In the genomic region with DNA sequence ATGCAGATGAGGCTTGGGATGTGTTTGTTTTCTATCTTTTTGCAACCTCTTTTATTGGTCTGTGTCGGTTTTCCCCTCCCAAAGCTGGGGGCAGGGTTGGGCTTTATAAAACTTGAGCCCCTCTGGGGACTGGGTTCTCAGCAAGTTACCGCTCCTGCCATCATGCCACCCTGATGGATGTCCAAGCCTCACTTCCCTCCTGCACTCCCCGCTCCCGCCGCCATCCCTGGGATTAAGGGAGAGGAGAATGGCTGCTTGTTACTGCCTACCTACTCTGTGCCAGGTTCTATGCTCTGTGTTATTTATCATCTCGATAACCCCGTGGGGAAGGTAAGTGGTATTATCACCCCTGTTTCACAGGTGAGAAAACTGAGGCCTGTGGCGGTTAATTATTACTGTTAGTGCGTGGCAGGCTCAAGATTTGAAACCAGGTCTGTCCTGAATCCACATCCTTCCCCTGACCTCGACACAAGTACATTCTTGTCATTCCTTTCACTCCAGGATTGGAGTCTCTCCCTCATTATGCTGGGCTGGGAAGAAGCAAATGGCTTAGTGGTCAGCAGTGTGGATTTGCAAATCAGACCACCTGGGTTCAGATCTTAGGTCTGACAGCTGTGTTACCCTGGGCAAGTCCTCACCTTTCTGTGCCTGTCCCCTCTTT, we compare ENCODE assay signal across 13 cellular contexts. TPM values are rescaled to one million over a fixed set of nuclear protein-coding genes. Genes with fewer than 3 reads are reported as not detected.
DNase-seq lines count a peak whose midpoint lies in the region; ATAC-seq and TF ChIP-seq lines count a peak whose summit lies in the region.
"Had no signal": no experiment of that assay in that cellular context is flagged by ENCODE, and none has a peak within 500 bp of the region (broad histone marks: within the 10 kb centered on the region; RNA-seq: fewer than 3 reads in every experiment).

No MANE protein-coding gene starts in this region.

- H3K4me1 ChIP-seq in adrenal gland (replicated peaks in 1 of 2) (peaks cover 38 to 46% of the 10 kb centered on the region in 2 donors), iPS-15b (ENCODE audit: control insufficient read depth, insufficient read depth, low read length) (peaks cover 9% of the 10 kb centered on the region), spleen (peaks cover 29 to 55% (median 46%) of the 10 kb centered on the region in 6 donors), neuronal stem cell (ENCODE audit: control insufficient read depth in 2 of 2, insufficient read depth in 1 of 2, low read depth in 1 of 2, low read length in 2 of 2) (peaks cover 19 to 27% of the 10 kb centered on the region in 2 donors)

- H3K23ac ChIP-seq in neuronal stem cell (ENCODE audit: low read depth, low read length, poor library complexity): no peak overlapping the region

- no peak overlapping the region for H3K4me3 Mint-ChIP-seq in activated CD4-positive, alpha-beta memory T cell treated with anti-CD3 and anti-CD28 coated beads for 36 hours
- no peak overlapping the region for H3K4me3 Mint-ChIP-seq in activated CD4-positive, alpha-beta memory T cell treated with anti-CD3 and anti-CD28 coated beads, Interleukin-2, amount 10 ng/mL, durations not matched to agents 7 days and 5 days
- H3K4me3 Mint-ChIP-seq: activated CD4-positive, alpha-beta T cell treated with anti-CD3 and anti-CD28 coated beads for 36 hours had no signal

- TF ChIP-seq CTCF in adrenal gland (IDR thresholded peaks at IDR 0.05): no peak
- no peak for TF ChIP-seq CTCF in spleen (IDR thresholded peaks at IDR 0.05 in 8 of 11, conservative IDR thresholded peaks at IDR 0.05 in 3 of 11)

- no peak overlapping the region for H2BK12ac ChIP-seq in neuronal stem cell (ENCODE audit: low read length)

- H3K4me3 ChIP-seq in adrenal gland (no peak overlapping the region), iPS-15b (ENCODE audit: low read depth, low read length) (peak overlapping the region; percentile 3), spleen (peak overlapping the region in 1 of 8 donors; percentile 2), neuronal stem cell (ENCODE audit: low read length in 2 of 2) (no peak overlapping the region)

- no peak overlapping the region for H2BK5ac ChIP-seq in neuronal stem cell (ENCODE audit: low read length)

- no peak overlapping the region for H3K9ac ChIP-seq in iPS-15b (ENCODE audit: low read depth, low read length)
- H3K9ac ChIP-seq in neuronal stem cell (ENCODE audit: low read depth, low read length, poor library complexity): no peak overlapping the region

- no peak overlapping the region for H3K4me2 ChIP-seq in neuronal stem cell (ENCODE audit: insufficient read depth, low read length, poor library complexity, severe bottlenecking)

- peak overlapping the region in 4 of 5 donors; percentile 12 to 74 (median 58) for H3K27ac ChIP-seq in adrenal gland
- peak overlapping the region in 5 of 8 donors; percentile 18 to 97 (median 31) for H3K27ac ChIP-seq in spleen
- no peak overlapping the region for H3K27ac ChIP-seq in neuronal stem cell (replicated peaks; ENCODE audit: low read length)

- intact Hi-C loops in activated CD4-positive, alpha-beta memory T cell treated with anti-CD3 and anti-CD28 coated beads for 36 hours (cut with micrococcal nuclease): no loop called here
- intact Hi-C loops in adrenal gland (cut with DNase I): loop anchor here in 1 of 2 donors (10.0 kb wide), 2 partner anchors 187 to 327 kb away; no protein-coding TSS in a partner anchor
- intact Hi-C loops in spleen (cut with DNase I; ENCODE audit: low total_unique reads): loop anchor here (10.0 kb wide), 1 partner anchor 327 kb away; no protein-coding TSS in a partner anchor

- no peaks in the 10 kb centered on the region for H3K9me3 ChIP-seq in adrenal gland (replicated peaks in 1 of 3)
- no peaks in the 10 kb centered on the region for H3K9me3 ChIP-seq in iPS-15b (ENCODE audit: control insufficient read depth, insufficient read depth, low read length)
- no peaks in the 10 kb centered on the region for H3K9me3 ChIP-seq in spleen
- no peaks in the 10 kb centered on the region for H3K9me3 ChIP-seq in neuronal stem cell (replicated peaks in 1 of 2; ENCODE audit: control insufficient read depth in 2 of 2, insufficient read depth in 1 of 2, low read depth in 1 of 2, low read length in 2 of 2)

- no peak for ATAC-seq in left lobe of liver
- ATAC-seq: activated CD4-positive, alpha-beta T cell treated with anti-CD3 and anti-CD28 coated beads for 36 hours; HCT116 had no signal

- H2BK15ac ChIP-seq in neuronal stem cell (ENCODE audit: low read length): no peak overlapping the region

- no peak overlapping the region for H2BK120ac ChIP-seq in neuronal stem cell (ENCODE audit: low read depth, low read length)

- no peak overlapping the region for H3K4ac ChIP-seq in neuronal stem cell (ENCODE audit: low read length)

- H4K91ac ChIP-seq in neuronal stem cell (ENCODE audit: low read depth, low read length, poor library complexity): no peak overlapping the region

- H3K27me3 ChIP-seq in adrenal gland (no peaks in the 10 kb centered on the region), iPS-15b (ENCODE audit: control insufficient read depth, insufficient read depth, low read length) (no peaks in the 10 kb centered on the region), spleen (replicated peaks in 1 of 7) (no peaks in the 10 kb centered on the region), neuronal stem cell (ENCODE audit: control insufficient read depth in 3 of 3, insufficient read depth in 3 of 3, low read depth in 1 of 3, low read length in 3 of 3) (no peaks in the 10 kb centered on the region)

- CTCF ChIA-PET in activated CD4-positive, alpha-beta memory T cell treated with anti-CD3 and anti-CD28 coated beads for 36 hours (lab: Charles Lee): no interaction called here
- CTCF ChIA-PET in activated CD4-positive, alpha-beta memory T cell treated with anti-CD3 and anti-CD28 coated beads, Interleukin-2, amount 10 ng/mL, durations not matched to agents 7 days and 5 days (lab: Charles Lee): no interaction called here

- H2AFZ ChIP-seq in neuronal stem cell (ENCODE audit: low read length): no peak overlapping the region

- H3K79me1 ChIP-seq in neuronal stem cell (ENCODE audit: low read depth, low read length): peaks cover 11% of the 10 kb centered on the region

- TF ChIP-seq POLR2A in adrenal gland (IDR thresholded peaks at IDR 0.05): no peak
- TF ChIP-seq POLR2A in spleen (IDR thresholded peaks at IDR 0.05): no peak

- peak overlapping the region; percentile 42 for H3K27ac Mint-ChIP-seq in activated CD4-positive, alpha-beta memory T cell treated with anti-CD3 and anti-CD28 coated beads for 36 hours
- no peak overlapping the region for H3K27ac Mint-ChIP-seq in activated CD4-positive, alpha-beta memory T cell treated with anti-CD3 and anti-CD28 coated beads, Interleukin-2, amount 10 ng/mL, durations not matched to agents 7 days and 5 days

- peaks cover 37% of the 10 kb centered on the region for H3K4me1 Mint-ChIP-seq in activated CD4-positive, alpha-beta memory T cell treated with anti-CD3 and anti-CD28 coated beads for 36 hours (ENCODE audit: low read depth)
- H3K4me1 Mint-ChIP-seq in activated CD4-positive, alpha-beta memory T cell treated with anti-CD3 and anti-CD28 coated beads, Interleukin-2, amount 10 ng/mL, durations not matched to agents 7 days and 5 days: peaks cover 34% of the 10 kb centered on the region

- no peaks in the 10 kb centered on the region for H3K9me3 Mint-ChIP-seq in activated CD4-positive, alpha-beta memory T cell treated with anti-CD3 and anti-CD28 coated beads for 36 hours
- no peaks in the 10 kb centered on the region for H3K9me3 Mint-ChIP-seq in activated CD4-positive, alpha-beta memory T cell treated with anti-CD3 and anti-CD28 coated beads, Interleukin-2, amount 10 ng/mL, durations not matched to agents 7 days and 5 days

- no peak for DNase-seq in activated CD4-positive, alpha-beta memory T cell treated with anti-CD3 and anti-CD28 coated beads for 36 hours
- no peak for DNase-seq in activated CD4-positive, alpha-beta memory T cell treated with anti-CD3 and anti-CD28 coated beads, Interleukin-2, amount 10 ng/mL, durations not matched to agents 7 days and 5 days
- DNase-seq in adrenal gland (no peak), spleen (no peak), cerebellar nuclear complex (lab: John Stamatoyannopoulos, UW) (no peak), neuronal stem cell (ENCODE audit: low spot score) (no peak), left lobe of liver (ENCODE audit: low spot score) (no peak)
- DNase-seq: activated CD4-positive, alpha-beta T cell treated with anti-CD3 and anti-CD28 coated beads for 36 hours; activated effector memory CD4-positive, alpha-beta T cell treated with anti-CD3 and anti-CD28 coated beads, Interleukin-2, amount 50 U/mL, for 16 hours; cortex of kidney; NCI-H1694 had no signal

- no peak overlapping the region for H3K14ac ChIP-seq in neuronal stem cell (ENCODE audit: low read length)

- H3K18ac ChIP-seq in neuronal stem cell (ENCODE audit: low read length): no peak overlapping the region

- H4K8ac ChIP-seq in neuronal stem cell (ENCODE audit: low read depth, low read length): no peak overlapping the region

- H2AK5ac ChIP-seq in neuronal stem cell (ENCODE audit: low read depth, low read length): no peak overlapping the region

- H3K36me3 Mint-ChIP-seq in activated CD4-positive, alpha-beta memory T cell treated with anti-CD3 and anti-CD28 coated beads for 36 hours: peaks cover 48% of the 10 kb centered on the region
- H3K36me3 Mint-ChIP-seq in activated CD4-positive, alpha-beta memory T cell treated with anti-CD3 and anti-CD28 coated beads, Interleukin-2, amount 10 ng/mL, durations not matched to agents 7 days and 5 days (ENCODE audit: low read depth): peaks cover 71% of the 10 kb centered on the region

- WGBS in adrenal gland, 4 donors: 38 to 71% (median 51%) methylated on average over 8 to 10 of the region's 10 CpGs
- WGBS in spleen, 5 donors: 73 to 86% (median 76%) methylated on average over 6 to 10 of the region's 10 CpGs
- no CpG with 5 or more reads among the region's 10 CpGs for WGBS in neuronal stem cell (ENCODE audit: extremely low coverage in 2 of 2, insufficient read length in 2 of 2, insufficient replicate concordance in 1 of 2), 2 donors

- H3K36me3 ChIP-seq in adrenal gland (replicated peaks in 1 of 2) (peaks cover 0 to 48% of the 10 kb centered on the region in 2 donors), iPS-15b (ENCODE audit: control insufficient read depth, insufficient read depth, low read length) (peaks cover 67% of the 10 kb centered on the region), spleen (peaks cover 6 to 66% (median 54%) of the 10 kb centered on the region in 6 donors), neuronal stem cell (replicated peaks in 1 of 2; ENCODE audit: control insufficient read depth in 2 of 2, insufficient read depth in 2 of 2, low read length in 2 of 2) (peaks cover 44 to 83% of the 10 kb centered on the region in 2 donors)

- POLR2A ChIA-PET in activated CD4-positive, alpha-beta memory T cell treated with anti-CD3 and anti-CD28 coated beads for 36 hours (lab: Charles Lee): no interaction called here
- POLR2A ChIA-PET in activated CD4-positive, alpha-beta memory T cell treated with anti-CD3 and anti-CD28 coated beads, Interleukin-2, amount 10 ng/mL, durations not matched to agents 7 days and 5 days (lab: Charles Lee): no interaction called here

- no peaks in the 10 kb centered on the region for H3K27me3 Mint-ChIP-seq in activated CD4-positive, alpha-beta memory T cell treated with anti-CD3 and anti-CD28 coated beads for 36 hours
- H3K27me3 Mint-ChIP-seq in activated CD4-positive, alpha-beta memory T cell treated with anti-CD3 and anti-CD28 coated beads, Interleukin-2, amount 10 ng/mL, durations not matched to agents 7 days and 5 days: no peaks in the 10 kb centered on the region
- H3K27me3 Mint-ChIP-seq: activated CD4-positive, alpha-beta T cell treated with anti-CD3 and anti-CD28 coated beads for 36 hours had no signal

RNA-seq across cellular contexts. Expression of gene UBA1, which starts 4.5 kb away (rescaled TPM):
- total RNA-seq in activated CD4-positive, alpha-beta memory T cell treated with anti-CD3 and anti-CD28 coated beads for 36 hours: 100 to 1,000 TPM; 266 to 278 TPM
- 100 to 1,000 TPM; 180 to 187 TPM for total RNA-seq in activated CD4-positive, alpha-beta memory T cell treated with anti-CD3 and anti-CD28 coated beads, Interleukin-2, amount 10 ng/mL, durations not matched to agents 7 days and 5 days
- 100 to 1,000 TPM; 167 to 356 (median 260) TPM for total RNA-seq in adrenal gland
- 100 to 1,000 TPM; 160 to 214 (median 202) TPM for polyA plus RNA-seq in adrenal gland
- 100 to 1,000 TPM; 172 to 207 (median 194) TPM for total RNA-seq in spleen
- 10 to 100 TPM; 57.7 to 92.8 (median 88.9) TPM for polyA plus RNA-seq in spleen
- polyA plus RNA-seq in neuronal stem cell (2013, experiment 1 of 2): 139 TPM
- polyA plus RNA-seq in neuronal stem cell (2013, experiment 2 of 2): 137 TPM
- total RNA-seq in left lobe of liver: 87.2 TPM

RNA-seq across cellular contexts. Expression of gene CDK16, which starts 20.3 kb away (rescaled TPM):
- total RNA-seq in activated CD4-positive, alpha-beta memory T cell treated with anti-CD3 and anti-CD28 coated beads for 36 hours: 10 to 100 TPM; 64.3 to 68.8 TPM
- total RNA-seq in activated CD4-positive, alpha-beta memory T cell treated with anti-CD3 and anti-CD28 coated beads, Interleukin-2, amount 10 ng/mL, durations not matched to agents 7 days and 5 days: 10 to 100 TPM; 59.6 to 60.0 TPM
- total RNA-seq in adrenal gland (100 to 1,000 TPM; 101 to 187 (median 115) TPM), spleen (10 to 100 TPM; 51.7 to 75.3 (median 60.0) TPM), left lobe of liver (21.7 TPM)
- polyA plus RNA-seq in adrenal gland (100 to 1,000 TPM in 2 of 3 donors, 10 to 100 TPM in 1; 74.7 to 137 (median 123) TPM), spleen (10 to 100 TPM; 18.4 to 37.9 (median 28.8) TPM)
- polyA plus RNA-seq in neuronal stem cell (2013, experiment 1 of 2): 136 TPM
- 138 TPM for polyA plus RNA-seq in neuronal stem cell (2013, experiment 2 of 2)

RNA-seq across cellular contexts. Expression of gene USP11, which starts 34.7 kb away (rescaled TPM):
- 10 to 100 TPM; 25.7 to 27.7 TPM for total RNA-seq in activated CD4-positive, alpha-beta memory T cell treated with anti-CD3 and anti-CD28 coated beads for 36 hours
- total RNA-seq in activated CD4-positive, alpha-beta memory T cell treated with anti-CD3 and anti-CD28 coated beads, Interleukin-2, amount 10 ng/mL, durations not matched to agents 7 days and 5 days: 10 to 100 TPM; 27.6 to 29.4 TPM
- total RNA-seq in adrenal gland: 10 to 100 TPM; 27.4 to 63.0 (median 56.5) TPM
- polyA plus RNA-seq in adrenal gland: 10 to 100 TPM; 35.5 to 57.8 (median 50.1) TPM
- 10 to 100 TPM; 46.2 to 91.5 (median 70.9) TPM for total RNA-seq in spleen
- 10 to 100 TPM; 19.9 to 35.2 (median 31.5) TPM for polyA plus RNA-seq in spleen
- 78.8 TPM for polyA plus RNA-seq in neuronal stem cell (2013, experiment 1 of 2)
- 73.4 TPM for polyA plus RNA-seq in neuronal stem cell (2013, experiment 2 of 2)
- total RNA-seq in left lobe of liver: 10.2 TPM

RNA-seq across cellular contexts. Expression of gene RBM10, which starts 53.1 kb away (rescaled TPM):
- 10 to 100 TPM; 61.0 to 62.3 TPM for total RNA-seq in activated CD4-positive, alpha-beta memory T cell treated with anti-CD3 and anti-CD28 coated beads for 36 hours
- total RNA-seq in activated CD4-positive, alpha-beta memory T cell treated with anti-CD3 and anti-CD28 coated beads, Interleukin-2, amount 10 ng/mL, durations not matched to agents 7 days and 5 days: 10 to 100 TPM; 55.3 to 57.0 TPM
- total RNA-seq in adrenal gland (10 to 100 TPM; 27.7 to 54.8 (median 36.3) TPM), spleen (10 to 100 TPM; 24.5 to 38.4 (median 30.9) TPM), left lobe of liver (15.0 TPM)
- polyA plus RNA-seq in adrenal gland (10 to 100 TPM; 35.2 to 75.9 (median 47.8) TPM), spleen (10 to 100 TPM; 21.6 to 34.7 (median 27.7) TPM)
- 45.7 TPM for polyA plus RNA-seq in neuronal stem cell (2013, experiment 1 of 2)
- 43.8 TPM for polyA plus RNA-seq in neuronal stem cell (2013, experiment 2 of 2)

RNA-seq across cellular contexts. Expression of gene NDUFB11, which starts 53.7 kb away (rescaled TPM):
- 10 to 100 TPM; 86.4 to 89.1 TPM for total RNA-seq in activated CD4-positive, alpha-beta memory T cell treated with anti-CD3 and anti-CD28 coated beads for 36 hours
- 10 to 100 TPM; 89.0 to 89.8 TPM for total RNA-seq in activated CD4-positive, alpha-beta memory T cell treated with anti-CD3 and anti-CD28 coated beads, Interleukin-2, amount 10 ng/mL, durations not matched to agents 7 days and 5 days
- total RNA-seq in adrenal gland (100 to 1,000 TPM in 7 of 8 donors, 10 to 100 TPM in 1; 77.0 to 159 (median 153) TPM), spleen (10 to 100 TPM; 42.7 to 68.1 (median 51.8) TPM), left lobe of liver (67.1 TPM)
- polyA plus RNA-seq in adrenal gland (100 to 1,000 TPM in 1 of 3 donors, 10 to 100 TPM in 2; 49.6 to 110 (median 70.0) TPM), spleen (10 to 100 TPM; 52.6 to 88.7 (median 77.5) TPM)
- 136 TPM for polyA plus RNA-seq in neuronal stem cell (2013, experiment 1 of 2)
- polyA plus RNA-seq in neuronal stem cell (2013, experiment 2 of 2): 138 TPM
